ENCODE assay signal across 8 cellular contexts in genomic region chr19:55118401-55118991, GRCh38. TPM values are rescaled to one million over a fixed set of nuclear protein-coding genes. Genes with fewer than 3 reads are reported as not detected.
DNase-seq lines count a peak whose midpoint lies in the region; ATAC-seq lines count a peak whose summit lies in the region.

No MANE protein-coding gene starts in this region.

- DNase-seq in stimulated activated CD4-positive, alpha-beta T cell treated with anti-CD3 and anti-CD28 coated beads, Interleukin-1b, Interleukin-23, amount 100 ng/mL, for 48 hours = peak; percentile 29
- DNase-seq in stimulated activated CD4-positive, alpha-beta T cell treated with anti-CD3 and anti-CD28 coated beads, Interleukin-12 subunit alpha, Interleukin-12 subunit beta, amount 100 ng/mL, for 4 hours = no peak
- DNase-seq in activated CD8-positive, alpha-beta memory T cell treated with anti-CD3 and anti-CD28 coated beads, Interleukin-2, amount 50 U/mL, for 48 hours = peak; percentile 59
- DNase-seq in globus pallidus (ENCODE audit: low spot score) (peak; percentile 76), occipital lobe (lab: John Stamatoyannopoulos, UW) (peak; percentile 65), NCI-H1436 treated with DMSO at 0.1 percent for 48 hours (lab: John Stamatoyannopoulos, UW) (no peak), activated gamma-delta T cell (lab: John Stamatoyannopoulos, UW) (no peak)

- no peak for ATAC-seq in GM21360 (IDR thresholded peaks at IDR 0.05; ENCODE audit: unreplicated experiment)

RNA-seq across cellular contexts. Expression of gene PPP1R12C, which starts 1.1 kb away (rescaled TPM):
- total RNA-seq in occipital lobe = 20.7 TPM

RNA-seq across cellular contexts. Expression of gene TNNT1, which starts 30.5 kb away (rescaled TPM):
- not detected for total RNA-seq in occipital lobe

RNA-seq across cellular contexts. Expression of gene TNNI3, which starts 39.0 kb away (rescaled TPM):
- total RNA-seq in occipital lobe = not detected

RNA-seq across cellular contexts. Expression of gene EPS8L1, which starts 42.8 kb away (rescaled TPM):
- total RNA-seq in occipital lobe = 0.62 TPM

RNA-seq across cellular contexts. Expression of gene DNAAF3, which starts 47.9 kb away (rescaled TPM):
- total RNA-seq in occipital lobe = 0.31 TPM

Comparison
In these comparisons a context has a peak if more than half of its experiments do, and no peak if none do; other contexts are left out.
1. DNase-seq: peak in stimulated activated CD4-positive, alpha-beta T cell treated with anti-CD3 and anti-CD28 coated beads, Interleukin-1b, Interleukin-23, amount 100 ng/mL, for 48 hours (single experiment), activated CD8-positive, alpha-beta memory T cell treated with anti-CD3 and anti-CD28 coated beads, Interleukin-2, amount 50 U/mL, for 48 hours (single experiment), globus pallidus (single experiment) and occipital lobe (single experiment); none in stimulated activated CD4-positive, alpha-beta T cell treated with anti-CD3 and anti-CD28 coated beads, Interleukin-12 subunit alpha, Interleukin-12 subunit beta, amount 100 ng/mL, for 4 hours (single experiment), NCI-H1436 treated with DMSO at 0.1 percent for 48 hours (single experiment) and activated gamma-delta T cell (single experiment).